ENCODE assay signal across 19 cellular contexts in genomic region chr1:67468066-67468718, GRCh38. TPM values are rescaled to one million over a fixed set of nuclear protein-coding genes. Genes with fewer than 3 reads are reported as not detected.
DNase-seq lines count a peak whose midpoint lies in the region; ATAC-seq and TF ChIP-seq lines count a peak whose summit lies in the region.
"Had no signal": no experiment of that assay in that cellular context is flagged by ENCODE, and none has a peak within 500 bp of the region (broad histone marks: within the 10 kb centered on the region; RNA-seq: fewer than 3 reads in every experiment).

No MANE protein-coding gene starts in this region.

- no peaks in the 10 kb centered on the region for H3K27me3 ChIP-seq in breast epithelium
- H3K27me3 ChIP-seq: esophagus muscularis mucosa, heart right ventricle, pancreas, transverse colon had no signal

- no peaks in the 10 kb centered on the region for H3K9me3 Mint-ChIP-seq in MCF 10A (ENCODE audit: unreplicated experiment)
- H3K9me3 Mint-ChIP-seq: dendritic cell treated with granulocyte-macrophage colony-stimulating factor and Interleukin-4, amounts not matched to agents 40 ng/mL and 50 ng/mL, for 4 days had no signal

- no peaks in the 10 kb centered on the region for H3K4me1 Mint-ChIP-seq in MCF 10A (ENCODE audit: insufficient read depth, unreplicated experiment)

- no peaks in the 10 kb centered on the region for H3K27me3 Mint-ChIP-seq in MCF 10A (ENCODE audit: insufficient read depth, unreplicated experiment)
- H3K27me3 Mint-ChIP-seq: dendritic cell treated with granulocyte-macrophage colony-stimulating factor and Interleukin-4, amounts not matched to agents 40 ng/mL and 50 ng/mL, for 4 days had no signal

- TF ChIP-seq CTCF in MCF 10A (IDR thresholded peaks at IDR 0.05; ENCODE audit: unreplicated experiment) (no peak), breast epithelium (IDR thresholded peaks at IDR 0.05) (no peak)

- no peaks in the 10 kb centered on the region for H3K4me1 ChIP-seq in breast epithelium
- no peaks in the 10 kb centered on the region for H3K4me1 ChIP-seq in mesodermal cell (ENCODE audit: control insufficient read depth, insufficient read depth, low read length, poor library complexity, severe bottlenecking)
- H3K4me1 ChIP-seq: pancreas, transverse colon had no signal

- intact Hi-C loops in MCF 10A (cut with micrococcal nuclease) (no loop called here), breast epithelium (cut with DNase I; ENCODE audit: low total_unique reads) (no loop called here)

- H3K27ac Mint-ChIP-seq in MCF 10A (ENCODE audit: low read depth, unreplicated experiment), result no peak overlapping the region
- H3K27ac Mint-ChIP-seq: dendritic cell treated with granulocyte-macrophage colony-stimulating factor and Interleukin-4, amounts not matched to agents 40 ng/mL and 50 ng/mL, for 4 days had no signal

- BruUV-seq in MCF 10A (replicated peaks; lab: Mats Ljungman, UMichigan), result no TSS peak

- no peak overlapping the region for H3K4me3 ChIP-seq in breast epithelium
- H3K4me3 ChIP-seq in mesodermal cell (ENCODE audit: extremely low read depth, insufficient read depth, low read length, poor library complexity, severe bottlenecking), result no peak overlapping the region
- H3K4me3 ChIP-seq: esophagus muscularis mucosa, heart right ventricle, mucosa of descending colon, pancreas, transverse colon had no signal

- H3K27ac ChIP-seq in breast epithelium, result no peak overlapping the region
- peak overlapping the region; percentile 14 for H3K27ac ChIP-seq in angular gyrus (ENCODE audit: low read depth, low read length)
- H3K27ac ChIP-seq in mesodermal cell (ENCODE audit: low read depth, low read length, severe bottlenecking), result peak overlapping the region; percentile 5
- H3K27ac ChIP-seq: esophagus muscularis mucosa, pancreas, transverse colon had no signal

- TF ChIP-seq POLR2A in breast epithelium (IDR thresholded peaks at IDR 0.05), result no peak

- no peaks in the 10 kb centered on the region for H3K9me3 ChIP-seq in breast epithelium
- no peaks in the 10 kb centered on the region for H3K9me3 ChIP-seq in mesodermal cell (ENCODE audit: control insufficient read depth, low read length)
- H3K9me3 ChIP-seq: esophagus muscularis mucosa, heart right ventricle, mucosa of descending colon, pancreas, transverse colon had no signal

- H3K36me3 ChIP-seq in breast epithelium, result no peaks in the 10 kb centered on the region
- no peaks in the 10 kb centered on the region for H3K36me3 ChIP-seq in mesodermal cell (ENCODE audit: control insufficient read depth, insufficient read depth, low read length)
- H3K36me3 ChIP-seq: esophagus muscularis mucosa, heart right ventricle, pancreas, transverse colon had no signal

- CTCF ChIA-PET in MCF 10A (lab: Yijun Ruan, JAX), result no interaction called here

- no peaks in the 10 kb centered on the region for H3K36me3 Mint-ChIP-seq in MCF 10A (ENCODE audit: insufficient read depth, unreplicated experiment)

- peak; percentile 16 for DNase-seq in MCF 10A (ENCODE audit: unreplicated experiment)
- DNase-seq in breast epithelium (ENCODE audit: low spot score in 2 of 2), result no peak
- DNase-seq in activated CD4-positive, alpha-beta T cell treated with anti-CD3 and anti-CD28 coated beads for 1 hour, result no peak
- no peak for DNase-seq in activated gamma-delta T cell (lab: John Stamatoyannopoulos, UW)
- DNase-seq: 8988T; activated CD4-positive, alpha-beta T cell treated with anti-CD3 and anti-CD28 coated beads for 48 hours; activated CD8-positive, alpha-beta memory T cell treated with anti-CD3 and anti-CD28 coated beads, Interleukin-2, amount 50 U/mL, for 48 hours; heart right ventricle; kidney; mucosa of descending colon; NCI-H446; pancreas; transverse colon had no signal

- no peak overlapping the region for H3K4me3 Mint-ChIP-seq in MCF 10A (ENCODE audit: unreplicated experiment)
- H3K4me3 Mint-ChIP-seq: dendritic cell treated with granulocyte-macrophage colony-stimulating factor and Interleukin-4, amounts not matched to agents 40 ng/mL and 50 ng/mL, for 4 days had no signal

- WGBS in mesodermal cell (ENCODE audit: insufficient coverage in 2 of 2), 2 experiments, result 86 to 93% methylated on average over 2 to 3 of the region's 4 CpGs

- ATAC-seq in HG02884 (IDR thresholded peaks at IDR 0.05; ENCODE audit: unreplicated experiment) (no peak), GM21723 (IDR thresholded peaks at IDR 0.05; ENCODE audit: unreplicated experiment) (no peak)
- ATAC-seq: mucosa of descending colon, pancreas had no signal

- POLR2A ChIA-PET in MCF 10A (lab: Yijun Ruan, JAX), result interaction anchor here (0.6 kb wide), 1 partner anchor 68 kb away, joined by 3 read pairs; no protein-coding TSS in a partner anchor

RNA-seq across cellular contexts. Expression of gene SERBP1, which starts 38.0 kb away (rescaled TPM):
- 233 and 315 TPM in 2 replicates for total RNA-seq in MCF 10A (2022)
- 100 to 1,000 TPM; 181 to 266 (median 218) TPM for total RNA-seq in breast epithelium
- polyA plus RNA-seq in mesodermal cell (2013, experiment 1 of 2), result 242 TPM
- 259 TPM for polyA plus RNA-seq in mesodermal cell (2013, experiment 2 of 2)

Comparison
In these comparisons a context has a peak if more than half of its experiments do, and no peak if none do; other contexts are left out.
1. H3K27ac ChIP-seq: peak in angular gyrus (single experiment) and mesodermal cell (single experiment); none in breast epithelium (0 of 2).